In genomic region chr16:54630284-54630967, GRCh38 we compare ENCODE assay signal across 17 cellular contexts.
DNase-seq lines count a peak whose midpoint lies in the region; TF ChIP-seq lines count a peak whose summit lies in the region.
"Had no signal": no experiment of that assay in that cellular context is flagged by ENCODE, and none has a peak within 500 bp of the region (broad histone marks: within the 10 kb centered on the region; RNA-seq: fewer than 3 reads in every experiment).

No MANE protein-coding gene starts in this region.

- DNase-seq in AG20443 (ENCODE audit: low spot score) (peak; percentile 51), HS-27A (ENCODE audit: low read depth) (peak; percentile 17), cardiac fibroblast (ENCODE audit: low read depth in 2 of 2) (peak; percentile 52 to 81), mesenchymal stem cell (no peak), DMS 273 treated with DMSO at 0.1 percent for 48 hours (lab: John Stamatoyannopoulos, UW) (no peak), spleen (no peak), Peyer's patch (no peak)
- DNase-seq: activated naive CD4-positive, alpha-beta T cell treated with anti-CD3 and anti-CD28 coated beads, Interleukin-2, amount 50 U/mL, for 16 hours; activated T-cell treated with anti-CD3 and anti-CD28 coated beads, Interleukin-2, amount 50 U/mL, for 24 hours; cortex of kidney; kidney; NCI-H1105 treated with DMSO at 0.1 percent for 48 hours; NCI-H2081; NCI-H446 treated with DMSO at 0.1 percent for 48 hours; T1000; testis had no signal

- H3K4me3 ChIP-seq in cardiac fibroblast (replicated peaks in 1 of 2; ENCODE audit: low read depth in 2 of 2, low read length in 2 of 2) (no peak overlapping the region), mesenchymal stem cell (ENCODE audit: insufficient read depth in 1 of 2, low read depth in 1 of 2, low read length in 2 of 2) (no peak overlapping the region), spleen (no peak overlapping the region), Peyer's patch (no peak overlapping the region)
- H3K4me3 ChIP-seq: gastroesophageal sphincter, testis had no signal

- no peak overlapping the region for H4K91ac ChIP-seq in mesenchymal stem cell (ENCODE audit: low read length)

- peak overlapping the region; percentile 45 for H3K9ac ChIP-seq in mesenchymal stem cell (ENCODE audit: low read length)

- H3K27me3 ChIP-seq in mesenchymal stem cell (ENCODE audit: control insufficient read depth in 1 of 2, insufficient read depth in 1 of 2, low read length in 2 of 2) = peaks cover 0 to 5% of the 10 kb centered on the region in 2 experiments
- peaks cover 0 to 3% (median 0%) of the 10 kb centered on the region in 7 donors for H3K27me3 ChIP-seq in spleen (replicated peaks in 1 of 7)
- no peaks in the 10 kb centered on the region for H3K27me3 ChIP-seq in Peyer's patch
- H3K27me3 ChIP-seq: testis had no signal

- no peak overlapping the region for H2BK12ac ChIP-seq in mesenchymal stem cell (ENCODE audit: low read length in 2 of 2)

- intact Hi-C loops in spleen (cut with DNase I; ENCODE audit: low total_unique reads) = no loop called here

- no peak overlapping the region for H2BK5ac ChIP-seq in mesenchymal stem cell (ENCODE audit: low read depth, low read length, poor library complexity, severe bottlenecking)

- no peak overlapping the region for H2BK15ac ChIP-seq in mesenchymal stem cell (ENCODE audit: low read depth, poor library complexity, severe bottlenecking)

- H3K79me1 ChIP-seq in mesenchymal stem cell (replicated peaks; ENCODE audit: low read length, poor library complexity, severe bottlenecking) = no peaks in the 10 kb centered on the region

- no peak overlapping the region for H3K23ac ChIP-seq in mesenchymal stem cell (ENCODE audit: low read length in 2 of 2)

- H2AK5ac ChIP-seq in mesenchymal stem cell (ENCODE audit: low read length, severe bottlenecking) = no peak overlapping the region

- TF ChIP-seq CTCF in cardiac fibroblast (IDR thresholded peaks at IDR 0.05; ENCODE audit: low read depth, low read length) (no peak), spleen (IDR thresholded peaks at IDR 0.05 in 8 of 11, conservative IDR thresholded peaks at IDR 0.05 in 3 of 11) (no peak), Peyer's patch (IDR thresholded peaks at IDR 0.05) (no peak)

- H3K14ac ChIP-seq in mesenchymal stem cell (ENCODE audit: low read length in 2 of 2) = no peak overlapping the region

- H2BK120ac ChIP-seq in mesenchymal stem cell (ENCODE audit: low read depth, low read length) = no peak overlapping the region

- no peak overlapping the region for H4K8ac ChIP-seq in mesenchymal stem cell (ENCODE audit: low read length)

- H3K9me3 ChIP-seq in mesenchymal stem cell (ENCODE audit: control insufficient read depth, low read length) (no peaks in the 10 kb centered on the region), spleen (no peaks in the 10 kb centered on the region), Peyer's patch (no peaks in the 10 kb centered on the region)
- H3K9me3 ChIP-seq: gastroesophageal sphincter, testis had no signal

- no peak overlapping the region for H3K27ac ChIP-seq in mesenchymal stem cell (ENCODE audit: low read length, poor library complexity, severe bottlenecking)
- no peak overlapping the region for H3K27ac ChIP-seq in spleen
- H3K27ac ChIP-seq in Peyer's patch = no peak overlapping the region
- H3K27ac ChIP-seq: gastroesophageal sphincter, testis had no signal

- no peak overlapping the region for H2AFZ ChIP-seq in mesenchymal stem cell (ENCODE audit: low read depth, low read length)

- no peaks in the 10 kb centered on the region for H3K4me1 ChIP-seq in mesenchymal stem cell (ENCODE audit: control insufficient read depth, insufficient read depth, low read depth, low read length)
- no peaks in the 10 kb centered on the region for H3K4me1 ChIP-seq in spleen
- H3K4me1 ChIP-seq in Peyer's patch = no peaks in the 10 kb centered on the region
- H3K4me1 ChIP-seq: gastroesophageal sphincter, testis had no signal

- H3K18ac ChIP-seq in mesenchymal stem cell (ENCODE audit: low read depth in 1 of 2, low read length in 2 of 2) = no peak overlapping the region

- 92% methylated on average over 2 of the region's 4 CpGs for WGBS in mesenchymal stem cell
- 82 to 96% (median 89%) methylated on average over 4 of the region's 4 CpGs for WGBS in spleen, 5 donors

- H3K36me3 ChIP-seq in mesenchymal stem cell (ENCODE audit: control insufficient read depth in 1 of 2, insufficient read depth in 2 of 2, low read depth in 1 of 2, low read length in 2 of 2) = no peaks in the 10 kb centered on the region
- H3K36me3 ChIP-seq in spleen = no peaks in the 10 kb centered on the region
- H3K36me3 ChIP-seq in Peyer's patch = no peaks in the 10 kb centered on the region
- H3K36me3 ChIP-seq: gastroesophageal sphincter had no signal

- no peak overlapping the region for H3K4me2 ChIP-seq in mesenchymal stem cell (ENCODE audit: low read length, poor library complexity, severe bottlenecking)

- TF ChIP-seq POLR2A in spleen (IDR thresholded peaks at IDR 0.05) = no peak
- no peak for TF ChIP-seq POLR2A in Peyer's patch (IDR thresholded peaks at IDR 0.05)

- H3K4ac ChIP-seq in mesenchymal stem cell (ENCODE audit: low read depth in 1 of 2, low read length in 2 of 2) = no peak overlapping the region

Comparison
In these comparisons a context has a peak if more than half of its experiments do, and no peak if none do; other contexts are left out.
1. DNase-seq: peak in AG20443 (single experiment), HS-27A (single experiment) and cardiac fibroblast (2 of 2); none in mesenchymal stem cell (single experiment), DMS 273 treated with DMSO at 0.1 percent for 48 hours (single experiment), spleen (single experiment) and Peyer's patch (0 of 3).